ENCODE assay signal across 10 cellular contexts in genomic region chr1:61950418-61950817, GRCh38.
DNase-seq lines count a peak whose midpoint lies in the region; ATAC-seq, FAIRE-seq and TF ChIP-seq lines count a peak whose summit lies in the region.
"Had no signal": no experiment of that assay in that cellular context is flagged by ENCODE, and none has a peak within 500 bp of the region (broad histone marks: within the 10 kb centered on the region; RNA-seq: fewer than 3 reads in every experiment).

No MANE protein-coding gene starts in this region.

- H3K4me1 ChIP-seq in DOHH2 (ENCODE audit: control insufficient read depth, low read length) (no peaks in the 10 kb centered on the region), adrenal gland (replicated peaks in 1 of 2) (no peaks in the 10 kb centered on the region), kidney (ENCODE audit: control insufficient read depth in 1 of 2, insufficient read depth in 1 of 2, low read depth in 1 of 2, low read length in 2 of 2) (peaks cover 0 to 3% of the 10 kb centered on the region in 2 donors)

- no peak for ATAC-seq in CD4-positive, alpha-beta T cell (ENCODE audit: poor library complexity)
- no peak for ATAC-seq in stimulated activated effector memory CD8-positive, alpha-beta T cell treated with anti-CD3 and anti-CD28 coated beads, Interleukin-12 subunit alpha, Interleukin-12 subunit beta, amount 100 ng/mL, for 72 hours
- ATAC-seq: left colon had no signal

- no peak overlapping the region for H3K4me2 ChIP-seq in DOHH2 (ENCODE audit: low read length)

- no peak overlapping the region for H3K27ac ChIP-seq in DOHH2 (ENCODE audit: low read depth, low read length)
- H3K27ac ChIP-seq in adrenal gland: no peak overlapping the region
- H3K27ac ChIP-seq in kidney (ENCODE audit: low read depth in 2 of 2, low read length in 2 of 2): peak overlapping the region in 1 of 2 donors; percentile 23
- H3K27ac ChIP-seq in CD4-positive, alpha-beta T cell (ENCODE audit: low read depth, low read length): no peak overlapping the region

- no peak for TF ChIP-seq POLR2A in adrenal gland (IDR thresholded peaks at IDR 0.05)

- intact Hi-C loops in adrenal gland (cut with DNase I): no loop called here
- intact Hi-C loops in kidney (cut with DNase I): no loop called here
- intact Hi-C loops in CD4-positive, alpha-beta T cell (cut with DNase I, micrococcal nuclease): no loop called here

- no peaks in the 10 kb centered on the region for H3K36me3 Mint-ChIP-seq in CD4-positive, alpha-beta T cell (ENCODE audit: low read depth)
- no peaks in the 10 kb centered on the region for H3K36me3 Mint-ChIP-seq in stimulated activated effector memory CD8-positive, alpha-beta T cell treated with anti-CD3 and anti-CD28 coated beads, Interleukin-12 subunit alpha, Interleukin-12 subunit beta, amount 100 ng/mL, for 72 hours

- no peaks in the 10 kb centered on the region for H3K79me2 ChIP-seq in DOHH2 (ENCODE audit: control insufficient read depth, low read length)

- no peaks in the 10 kb centered on the region for H3K9me2 ChIP-seq in DOHH2 (replicated peaks; ENCODE audit: control insufficient read depth, low read length)

- H3K9ac ChIP-seq in kidney (ENCODE audit: low read length in 2 of 2): no peak overlapping the region

- H3K9me3 Mint-ChIP-seq in CD4-positive, alpha-beta T cell: no peaks in the 10 kb centered on the region
- no peaks in the 10 kb centered on the region for H3K9me3 Mint-ChIP-seq in stimulated activated effector memory CD8-positive, alpha-beta T cell treated with anti-CD3 and anti-CD28 coated beads, Interleukin-12 subunit alpha, Interleukin-12 subunit beta, amount 100 ng/mL, for 72 hours

- H3K9me3 ChIP-seq in DOHH2 (ENCODE audit: control insufficient read depth, insufficient read depth, low read length): no peaks in the 10 kb centered on the region
- H3K9me3 ChIP-seq in adrenal gland (replicated peaks in 1 of 3): no peaks in the 10 kb centered on the region
- H3K9me3 ChIP-seq in kidney (ENCODE audit: control insufficient read depth in 1 of 2, low read length in 2 of 2): no peaks in the 10 kb centered on the region
- no peaks in the 10 kb centered on the region for H3K9me3 ChIP-seq in CD4-positive, alpha-beta T cell (ENCODE audit: control insufficient read depth, low read length)

- TF ChIP-seq CTCF in DOHH2 (IDR thresholded peaks at IDR 0.05; ENCODE audit: low read depth, low read length, poor library complexity, severe bottlenecking) (peak; percentile 47), adrenal gland (IDR thresholded peaks at IDR 0.05) (peak in 5 of 6 experiments; percentile 6 to 36 (median 27)), kidney (IDR thresholded peaks at IDR 0.05; ENCODE audit: borderline replicate concordance, extremely low read depth, insufficient read depth) (peak; percentile 23)
- TF ChIP-seq CTCF in CD4-positive, alpha-beta T cell (IDR thresholded peaks at IDR 0.05): no peak

- no peaks in the 10 kb centered on the region for H3K27me3 ChIP-seq in DOHH2 (ENCODE audit: control insufficient read depth, low read length)
- H3K27me3 ChIP-seq in adrenal gland: no peaks in the 10 kb centered on the region
- H3K27me3 ChIP-seq in CD4-positive, alpha-beta T cell (ENCODE audit: control insufficient read depth, insufficient read depth, low read length): no peaks in the 10 kb centered on the region

- H3K4me3 Mint-ChIP-seq in CD4-positive, alpha-beta T cell: no peak overlapping the region
- H3K4me3 Mint-ChIP-seq in stimulated activated effector memory CD8-positive, alpha-beta T cell treated with anti-CD3 and anti-CD28 coated beads, Interleukin-12 subunit alpha, Interleukin-12 subunit beta, amount 100 ng/mL, for 72 hours: no peak overlapping the region

- no peak overlapping the region for H3K27ac Mint-ChIP-seq in CD4-positive, alpha-beta T cell
- no peak overlapping the region for H3K27ac Mint-ChIP-seq in stimulated activated effector memory CD8-positive, alpha-beta T cell treated with anti-CD3 and anti-CD28 coated beads, Interleukin-12 subunit alpha, Interleukin-12 subunit beta, amount 100 ng/mL, for 72 hours

- no peaks in the 10 kb centered on the region for H3F3A ChIP-seq in DOHH2 (ENCODE audit: control insufficient read depth, insufficient read depth)

- no peaks in the 10 kb centered on the region for H3K27me3 Mint-ChIP-seq in CD4-positive, alpha-beta T cell

- FAIRE-seq in HTR-8/SVneo (lab: Jason Lieb, UNC) (no peak), kidney (lab: Jason Lieb, UNC) (peak; percentile 85)

- CTCF ChIA-PET in CD4-positive, alpha-beta T cell (lab: Charles Lee): no interaction called here

- WGBS in adrenal gland, 4 donors: 35 to 43% (median 39%) methylated on average over 2 of the region's 2 CpGs

- POLR2A ChIA-PET in CD4-positive, alpha-beta T cell (lab: Charles Lee): no interaction called here

- H3K36me3 ChIP-seq in DOHH2 (ENCODE audit: control insufficient read depth, low read length) (no peaks in the 10 kb centered on the region), adrenal gland (replicated peaks in 1 of 2) (no peaks in the 10 kb centered on the region), kidney (ENCODE audit: control insufficient read depth in 1 of 2, insufficient read depth in 2 of 2, low read length in 2 of 2) (no peaks in the 10 kb centered on the region)

- H3K4me1 Mint-ChIP-seq in CD4-positive, alpha-beta T cell (ENCODE audit: low read depth): no peaks in the 10 kb centered on the region
- no peaks in the 10 kb centered on the region for H3K4me1 Mint-ChIP-seq in stimulated activated effector memory CD8-positive, alpha-beta T cell treated with anti-CD3 and anti-CD28 coated beads, Interleukin-12 subunit alpha, Interleukin-12 subunit beta, amount 100 ng/mL, for 72 hours

- H4K20me1 ChIP-seq in DOHH2 (ENCODE audit: control insufficient read depth, insufficient read depth, low read depth, low read length): no peaks in the 10 kb centered on the region

- DNase-seq in HTR-8/SVneo (ENCODE audit: insufficient read length, low spot score): peak; percentile 11
- DNase-seq in adrenal gland: no peak
- DNase-seq in kidney: no peak
- no peak for DNase-seq in middle frontal gyrus (ENCODE audit: extremely low spot score, low spot score)
- DNase-seq in T-helper 9 cell: no peak
- no peak for DNase-seq in CD4-positive, alpha-beta T cell
- DNase-seq in stimulated activated effector memory CD8-positive, alpha-beta T cell treated with anti-CD3 and anti-CD28 coated beads, Interleukin-12 subunit alpha, Interleukin-12 subunit beta, amount 100 ng/mL, for 72 hours (ENCODE audit: low spot score in 2 of 2): no peak
- DNase-seq: aorta, left colon had no signal

- no peak overlapping the region for H3K4me3 ChIP-seq in DOHH2 (ENCODE audit: low read length)
- H3K4me3 ChIP-seq in adrenal gland: no peak overlapping the region
- H3K4me3 ChIP-seq in kidney (ENCODE audit: low read length in 2 of 2): no peak overlapping the region
